Comparison of ENCODE assay signal across 35 cellular contexts in the genomic region with DNA sequence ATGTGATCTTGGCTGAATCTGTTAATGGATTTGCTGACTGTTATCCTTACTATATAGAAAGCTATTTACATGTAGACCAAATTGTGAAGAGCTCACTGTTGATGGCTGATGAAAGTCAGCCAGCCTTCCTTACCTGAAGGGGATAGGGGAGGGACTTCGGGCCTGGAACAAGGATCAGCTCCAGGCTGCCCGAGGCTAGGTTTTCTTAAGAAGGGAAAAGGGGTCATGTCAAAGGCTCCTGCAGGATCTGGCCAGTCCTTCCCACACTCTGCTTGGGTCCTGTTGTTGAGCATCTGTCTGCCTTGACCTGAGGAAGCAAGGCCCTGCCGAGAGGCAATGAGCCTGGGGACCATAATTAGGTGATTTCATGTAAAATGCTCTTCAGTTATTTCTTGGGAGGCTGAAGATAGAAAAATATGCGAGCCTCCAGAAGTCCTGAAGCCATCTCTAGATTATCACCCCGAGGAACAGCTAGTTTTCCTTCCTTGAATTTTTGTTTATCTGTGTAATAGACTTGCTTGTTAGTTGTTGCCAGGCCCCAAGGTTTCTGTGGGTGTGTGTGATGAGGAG.
"Had no signal": no experiment of that assay in that cellular context is flagged by ENCODE, and none has a peak within 500 bp of the region (broad histone marks: within the 10 kb centered on the region; RNA-seq: fewer than 3 reads in every experiment).

No MANE protein-coding gene starts in this region.

- H3K4me1 Mint-ChIP-seq: activated CD4-positive, alpha-beta T cell treated with anti-CD3 and anti-CD28 coated beads, Interleukin-2, amount 10 ng/mL, durations not matched to agents 24 days and 14 days; activated naive CD4-positive, alpha-beta T cell treated with anti-CD3 and anti-CD28 coated beads, Interleukin-2, amount 10 ng/mL, durations not matched to agents 7 days and 5 days had no signal

- H3K27me3 ChIP-seq: ascending aorta, breast epithelium, cardiac muscle cell, esophagus squamous epithelium, gastroesophageal sphincter, heart right ventricle had no signal

- H3K27me3 Mint-ChIP-seq: activated CD4-positive, alpha-beta memory T cell treated with anti-CD3 and anti-CD28 coated beads for 36 hours; activated CD4-positive, alpha-beta T cell treated with anti-CD3 and anti-CD28 coated beads for 36 hours; activated CD4-positive, alpha-beta T cell treated with anti-CD3 and anti-CD28 coated beads, Interleukin-2, amount 10 ng/mL, durations not matched to agents 24 days and 14 days; activated CD8-positive, alpha-beta memory T cell treated with anti-CD3 and anti-CD28 coated beads, Interleukin-2, amount 10 ng/mL, durations not matched to agents 7 days and 5 days; activated naive CD4-positive, alpha-beta T cell treated with anti-CD3 and anti-CD28 coated beads, Interleukin-2, amount 10 ng/mL, durations not matched to agents 7 days and 5 days; activated naive CD8-positive, alpha-beta T cell treated with anti-CD3 and anti-CD28 coated beads, Interleukin-2, amount 10 ng/mL, durations not matched to agents 7 days and 5 days; effector memory CD8-positive, alpha-beta T cell had no signal

- H3K36me3 Mint-ChIP-seq: activated CD4-positive, alpha-beta memory T cell treated with anti-CD3 and anti-CD28 coated beads for 36 hours; activated CD8-positive, alpha-beta memory T cell treated with anti-CD3 and anti-CD28 coated beads, Interleukin-2, amount 10 ng/mL, durations not matched to agents 7 days and 5 days; activated naive CD4-positive, alpha-beta T cell treated with anti-CD3 and anti-CD28 coated beads, Interleukin-2, amount 10 ng/mL, durations not matched to agents 7 days and 5 days; activated naive CD4-positive, alpha-beta T cell treated with anti-CD3 and anti-CD28 coated beads, Interleukin-2, amount 50 U/mL, for 72 hours; activated naive CD8-positive, alpha-beta T cell treated with anti-CD3 and anti-CD28 coated beads, Interleukin-2, amount 10 ng/mL, durations not matched to agents 7 days and 5 days; brain had no signal

- H3K4me3 ChIP-seq: ascending aorta, breast epithelium, cardiac muscle cell, esophagus squamous epithelium, gastroesophageal sphincter, heart right ventricle had no signal

- H3K9me3 ChIP-seq: ascending aorta, breast epithelium, esophagus squamous epithelium, gastroesophageal sphincter had no signal

- H3K36me3 ChIP-seq: ascending aorta, breast epithelium, cardiac muscle cell, esophagus squamous epithelium, gastroesophageal sphincter, heart right ventricle, WERI-Rb-1 had no signal

- DNase-seq: activated CD4-positive, alpha-beta memory T cell treated with anti-CD3 and anti-CD28 coated beads for 36 hours; activated CD4-positive, alpha-beta T cell treated with anti-CD3 and anti-CD28 coated beads for 36 hours; activated CD4-positive, alpha-beta T cell treated with anti-CD3 and anti-CD28 coated beads, Interleukin-2, amount 10 ng/mL, durations not matched to agents 24 days and 14 days; activated CD4-positive, CD25-positive, alpha-beta regulatory T cell; activated CD4-positive, CD25-positive, alpha-beta regulatory T cell treated with anti-CD3 and anti-CD28 coated beads, Interleukin-2, amount 50 U/mL, for 72 hours; activated CD8-positive, alpha-beta memory T cell treated with anti-CD3 and anti-CD28 coated beads, Interleukin-2, amount 10 ng/mL, durations not matched to agents 7 days and 5 days; activated CD8-positive, alpha-beta memory T cell treated with anti-CD3 and anti-CD28 coated beads, Interleukin-2, amount 50 U/mL, for 4 hours; activated CD8-positive, alpha-beta T cell treated with anti-CD3 and anti-CD28 coated beads, Interleukin-2, amount 10 ng/mL, durations not matched to agents 7 days and 5 days; activated gamma-delta T cell; activated naive CD4-positive, alpha-beta T cell; activated naive CD4-positive, alpha-beta T cell treated with anti-CD3 and anti-CD28 coated beads, Interleukin-2, amount 10 ng/mL, durations not matched to agents 7 days and 5 days; activated naive CD8-positive, alpha-beta T cell treated with anti-CD3 and anti-CD28 coated beads, Interleukin-2, amount 10 ng/mL, durations not matched to agents 7 days and 5 days; activated T-cell treated with anti-CD3 and anti-CD28 coated beads, Interleukin-2, amount 50 U/mL, for 1 hour; activated T-cell treated with anti-CD3 and anti-CD28 coated beads, Interleukin-2, amount 50 U/mL, for 72 hours; central memory CD4-positive, alpha-beta T cell; cerebellar nuclear complex; cortex of kidney; dermis blood vessel endothelial cell; effector CD4-positive, alpha-beta T cell; effector memory CD8-positive, alpha-beta T cell; esophagus squamous epithelium; foreskin melanocyte; heart right ventricle; T-helper 1 cell; T-helper 17 cell; T1000; WERI-Rb-1 had no signal

- ATAC-seq: activated CD4-positive, alpha-beta T cell treated with anti-CD3 and anti-CD28 coated beads for 36 hours; activated CD8-positive, alpha-beta memory T cell treated with anti-CD3 and anti-CD28 coated beads, Interleukin-2, amount 10 ng/mL, durations not matched to agents 7 days and 5 days; activated CD8-positive, alpha-beta T cell treated with anti-CD3 and anti-CD28 coated beads, Interleukin-2, amount 10 ng/mL, durations not matched to agents 7 days and 5 days; activated naive CD4-positive, alpha-beta T cell treated with anti-CD3 and anti-CD28 coated beads, Interleukin-2, amount 50 U/mL, for 72 hours; activated T-cell treated with anti-CD3 and anti-CD28 coated beads, Interleukin-2, amount 50 U/mL, for 72 hours; effector memory CD8-positive, alpha-beta T cell; gastroesophageal sphincter; heart right ventricle; T-helper 17 cell had no signal

- H3K9me3 Mint-ChIP-seq: activated CD4-positive, alpha-beta memory T cell treated with anti-CD3 and anti-CD28 coated beads for 36 hours; activated CD4-positive, alpha-beta T cell treated with anti-CD3 and anti-CD28 coated beads, Interleukin-2, amount 10 ng/mL, durations not matched to agents 24 days and 14 days; activated naive CD4-positive, alpha-beta T cell treated with anti-CD3 and anti-CD28 coated beads, Interleukin-2, amount 10 ng/mL, durations not matched to agents 7 days and 5 days; activated naive CD8-positive, alpha-beta T cell treated with anti-CD3 and anti-CD28 coated beads, Interleukin-2, amount 10 ng/mL, durations not matched to agents 7 days and 5 days; effector memory CD8-positive, alpha-beta T cell; T-helper 2 cell treated with Interferon-gamma antibody and Interleukin-4, amounts not matched to agents 5 μg/mL and 100 μg/mL, for 36 hours had no signal

- H3K27ac Mint-ChIP-seq: activated CD4-positive, alpha-beta memory T cell treated with anti-CD3 and anti-CD28 coated beads for 36 hours; activated CD4-positive, alpha-beta T cell treated with anti-CD3 and anti-CD28 coated beads for 36 hours; activated CD4-positive, alpha-beta T cell treated with anti-CD3 and anti-CD28 coated beads, Interleukin-2, amount 10 ng/mL, durations not matched to agents 24 days and 14 days; activated CD8-positive, alpha-beta memory T cell treated with anti-CD3 and anti-CD28 coated beads, Interleukin-2, amount 10 ng/mL, durations not matched to agents 7 days and 5 days; activated CD8-positive, alpha-beta T cell treated with anti-CD3 and anti-CD28 coated beads, Interleukin-2, amount 10 ng/mL, durations not matched to agents 7 days and 5 days; activated naive CD4-positive, alpha-beta T cell treated with anti-CD3 and anti-CD28 coated beads, Interleukin-2, amount 10 ng/mL, durations not matched to agents 7 days and 5 days; activated naive CD4-positive, alpha-beta T cell treated with anti-CD3 and anti-CD28 coated beads, Interleukin-2, amount 50 U/mL, for 72 hours; activated naive CD8-positive, alpha-beta T cell treated with anti-CD3 and anti-CD28 coated beads, Interleukin-2, amount 10 ng/mL, durations not matched to agents 7 days and 5 days; activated T-cell treated with anti-CD3 and anti-CD28 coated beads, Interleukin-2, amount 50 U/mL, for 72 hours; brain; effector memory CD8-positive, alpha-beta T cell; T-helper 17 cell; T-helper 2 cell treated with Interferon-gamma antibody and Interleukin-4, amounts not matched to agents 5 μg/mL and 100 μg/mL, for 36 hours had no signal

- H3K4me3 Mint-ChIP-seq: activated CD4-positive, alpha-beta memory T cell treated with anti-CD3 and anti-CD28 coated beads for 36 hours; activated CD4-positive, alpha-beta T cell treated with anti-CD3 and anti-CD28 coated beads for 36 hours; activated CD4-positive, alpha-beta T cell treated with anti-CD3 and anti-CD28 coated beads, Interleukin-2, amount 10 ng/mL, durations not matched to agents 24 days and 14 days; activated CD8-positive, alpha-beta memory T cell treated with anti-CD3 and anti-CD28 coated beads, Interleukin-2, amount 10 ng/mL, durations not matched to agents 7 days and 5 days; activated CD8-positive, alpha-beta T cell treated with anti-CD3 and anti-CD28 coated beads, Interleukin-2, amount 10 ng/mL, durations not matched to agents 7 days and 5 days; activated naive CD4-positive, alpha-beta T cell treated with anti-CD3 and anti-CD28 coated beads, Interleukin-2, amount 10 ng/mL, durations not matched to agents 7 days and 5 days; activated naive CD8-positive, alpha-beta T cell treated with anti-CD3 and anti-CD28 coated beads, Interleukin-2, amount 10 ng/mL, durations not matched to agents 7 days and 5 days; activated T-cell treated with anti-CD3 and anti-CD28 coated beads, Interleukin-2, amount 50 U/mL, for 72 hours; brain; effector memory CD8-positive, alpha-beta T cell; T-helper 17 cell; T-helper 2 cell treated with Interferon-gamma antibody and Interleukin-4, amounts not matched to agents 5 μg/mL and 100 μg/mL, for 36 hours had no signal

- H3K27ac ChIP-seq: ascending aorta, breast epithelium, cardiac muscle cell, epithelial cell of prostate, esophagus squamous epithelium, gastroesophageal sphincter, heart right ventricle, WERI-Rb-1 had no signal

- H3K4me1 ChIP-seq: ascending aorta, breast epithelium, gastroesophageal sphincter had no signal
